Comparison of ENCODE assay signal across 1 cellular context in the genomic region with DNA sequence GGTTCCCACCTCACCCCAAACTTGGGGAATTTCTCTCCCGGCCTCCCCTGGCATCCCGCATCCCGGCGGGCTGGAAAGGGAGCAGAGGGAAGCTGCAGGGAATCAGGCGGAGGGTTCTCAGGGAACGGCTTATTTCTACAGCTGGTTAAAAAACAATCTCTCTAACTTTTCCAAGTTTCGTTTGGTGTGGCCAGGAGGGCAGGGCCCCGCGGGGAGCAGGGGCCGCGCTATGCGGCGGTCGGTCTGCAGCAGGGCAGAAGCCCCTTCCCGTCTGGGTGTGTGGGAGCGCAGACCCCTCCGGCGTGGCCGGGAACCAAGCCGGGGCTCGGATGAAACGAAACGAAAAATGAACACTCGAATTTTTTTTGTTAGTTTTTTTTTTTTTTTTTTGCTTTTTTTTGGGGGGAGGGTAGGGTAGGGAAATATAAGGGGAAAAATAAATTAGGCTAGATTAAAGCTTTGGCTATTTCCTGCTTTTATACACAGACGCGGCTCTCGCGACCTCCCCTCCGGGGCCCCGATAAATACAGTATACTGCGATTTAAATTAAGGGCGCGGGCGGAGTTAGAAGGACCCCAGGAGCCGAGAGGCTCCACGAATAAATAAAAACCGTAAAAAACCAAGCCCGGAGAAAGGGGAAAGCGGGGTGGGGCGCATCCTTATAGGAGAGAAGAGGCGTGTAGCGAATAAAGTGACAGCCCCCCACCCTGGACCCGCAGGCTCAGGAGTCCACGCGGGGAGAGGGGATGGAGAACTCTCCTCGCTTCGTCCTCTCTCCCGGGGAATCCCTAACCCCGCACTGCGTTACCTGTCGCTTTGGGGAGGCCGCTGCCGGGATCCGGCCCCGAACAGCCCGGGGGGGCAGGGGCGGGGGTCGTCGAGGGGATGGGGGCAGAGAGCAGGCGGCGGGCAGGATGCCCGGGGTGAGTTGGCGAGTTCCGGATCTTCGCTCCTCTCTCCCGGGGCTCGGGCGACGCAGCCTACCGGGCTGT.
TF ChIP-seq lines count a peak whose summit lies in the region.

No MANE protein-coding gene starts in this region.

TF ChIP-seq in H1, 55 proteins besides CTCF, POLR2A, EP300 and RAD21:
- TF ChIP-seq EZH2 (IDR thresholded peaks at IDR 0.05; ENCODE audit: low read depth, low read length, severe bottlenecking) (no peak), PHF8 (conservative IDR thresholded peaks at IDR 0.05; ENCODE audit: low read depth, low read length) (0 out of 2 replicates have a peak, but pooled peaks have one; percentile 17), RNF2 (IDR thresholded peaks at IDR 0.05; ENCODE audit: borderline replicate concordance, low read depth, low read length, missing control alignments, poor library complexity, severe bottlenecking) (peak; percentile 79), CHD1 (IDR thresholded peaks at IDR 0.05; ENCODE audit: low read depth, low read length) (0 out of 2 replicates have a peak, but pooled peaks have one; percentile 32), EGR1 (IDR thresholded peaks at IDR 0.05; ENCODE audit: borderline replicate concordance, low read depth, low read length) (no peak), POU5F1 (IDR thresholded peaks at IDR 0.05; ENCODE audit: low read depth, low read length) (no peak), CBX8 (IDR thresholded peaks at IDR 0.05; ENCODE audit: borderline replicate concordance, low read depth, low read length) (no peak), SUZ12 (IDR thresholded peaks at IDR 0.05; ENCODE audit: low read length) (no peak)
TF ChIP-seq in H1: peak in this region for 3.
